In the genomic region with DNA sequence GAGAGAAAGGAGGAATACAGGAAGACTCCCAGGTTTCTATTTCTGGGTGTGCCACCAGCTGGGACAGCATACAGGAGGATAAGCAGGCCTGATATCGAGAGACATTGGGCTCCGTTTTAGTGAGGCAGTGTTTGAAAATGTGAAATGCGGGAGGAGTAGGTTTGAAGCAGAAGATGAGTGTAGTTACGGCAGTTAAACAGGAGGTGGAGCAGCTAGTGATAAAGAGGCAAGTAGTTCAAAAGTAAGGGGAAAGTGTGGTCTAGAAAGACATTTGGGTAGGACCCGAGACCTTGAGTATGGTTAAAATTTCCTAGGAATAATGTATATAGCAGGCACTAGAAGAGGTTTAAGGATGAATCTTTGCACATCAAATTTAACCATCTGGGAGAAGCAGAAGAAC, we compare ENCODE assay signal across 7 cellular contexts. TPM values are rescaled to one million over a fixed set of nuclear protein-coding genes. Genes with fewer than 3 reads are reported as not detected.
A peak's percentile ranks its signal among the peaks of the same experiment; 100 is the strongest.
DNase-seq lines count a peak whose midpoint lies in the region; ATAC-seq and TF ChIP-seq lines count a peak whose summit lies in the region.

No MANE protein-coding gene starts in this region.

- H3K27ac Mint-ChIP-seq in H9 = peak overlapping the region; percentile 3 to 91 (median 88); a peak in 3 of 7 replicates

- H3K9me3 Mint-ChIP-seq in H9 = no peaks in the 10 kb centered on the region

- no peak overlapping the region for H4K91ac ChIP-seq in H9 (ENCODE audit: insufficient read length, low read depth, low read length)

- H3K9me3 ChIP-seq in H9 (ENCODE audit: control insufficient read depth, low read depth, low read length) = no peaks in the 10 kb centered on the region
- no peaks in the 10 kb centered on the region for H3K9me3 ChIP-seq in RWPE2 (ENCODE audit: severe bottlenecking)

- no peaks in the 10 kb centered on the region for H3K27me3 Mint-ChIP-seq in H9 (ENCODE audit: low read depth)

- H3K36me3 Mint-ChIP-seq in H9 (ENCODE audit: insufficient read depth in 1 of 3, low read depth in 3 of 3) = peaks cover 29 to 34% (median 30%) of the 10 kb centered on the region in 3 experiments

- peaks cover 78% of the 10 kb centered on the region for H3K36me3 ChIP-seq in RWPE2 (ENCODE audit: low read depth)

- H3K9ac ChIP-seq in H9 (ENCODE audit: extremely low read depth, insufficient read length, low read length) = no peak overlapping the region

- H3K27me3 ChIP-seq in H9 (ENCODE audit: insufficient read depth, low read length) (no peaks in the 10 kb centered on the region), RWPE2 (ENCODE audit: insufficient read depth, poor library complexity, severe bottlenecking) (no peaks in the 10 kb centered on the region)

- WGBS in H9 (ENCODE audit: extremely low coverage, insufficient read length, low lambda C conversion rate) = no CpG with 5 or more reads among the region's 5 CpGs

- H3K4ac ChIP-seq in H9 (ENCODE audit: low read depth, low read length) = no peak overlapping the region

- H2BK5ac ChIP-seq in H9 (ENCODE audit: insufficient read length, low read length) = no peak overlapping the region

- no peak overlapping the region for H4K5ac ChIP-seq in H9 (ENCODE audit: insufficient read length, low read depth, low read length)

- no peak overlapping the region for H4K8ac ChIP-seq in H9 (replicated peaks; ENCODE audit: insufficient read length, low read depth, low read length)

- TF ChIP-seq CTCF in GM12864 (IDR thresholded peaks at IDR 0.05; ENCODE audit: low read depth, low read length, missing control alignments) (peak; percentile 55), H9 (conservative IDR thresholded peaks at IDR 0.05) (peak; percentile 64), RWPE2 (IDR thresholded peaks at IDR 0.05; ENCODE audit: poor library complexity, severe bottlenecking) (peak; percentile 31)

- H3K27ac ChIP-seq in H9 (ENCODE audit: insufficient read length, low read depth, low read length) = no peak overlapping the region
- no peak overlapping the region for H3K27ac ChIP-seq in RWPE2 (ENCODE audit: poor library complexity, severe bottlenecking)

- H3K23me2 ChIP-seq in H9 (ENCODE audit: insufficient read length, low read depth, low read length, poor library complexity, severe bottlenecking) = no peaks in the 10 kb centered on the region

- H2BK12ac ChIP-seq in H9 (ENCODE audit: insufficient read length, low read depth, low read length) = no peak overlapping the region

- H3K18ac ChIP-seq in H9 (ENCODE audit: insufficient read length, low read depth, low read length) = no peak overlapping the region

- no peak overlapping the region for H3K56ac ChIP-seq in H9 (ENCODE audit: insufficient read length, low read depth, low read length)

- H4K20me1 ChIP-seq in H9 (ENCODE audit: control insufficient read depth, insufficient read depth, insufficient read length) = no peaks in the 10 kb centered on the region

- no peak overlapping the region for H2BK15ac ChIP-seq in H9 (ENCODE audit: low read depth, low read length)

- no peak overlapping the region for H3K4me3 Mint-ChIP-seq in H9

- H3K79me1 ChIP-seq in H9 (ENCODE audit: insufficient read depth, low read depth, low read length, poor library complexity, severe bottlenecking) = no peaks in the 10 kb centered on the region

- ATAC-seq in RWPE2 (ENCODE audit: low read depth) = 0 out of 3 replicates have a peak, but pooled peaks have one; percentile 21
- no peak for ATAC-seq in HG02840 (IDR thresholded peaks at IDR 0.05; ENCODE audit: low FRiP score, unreplicated experiment)

- H3K4me1 ChIP-seq in H9 (ENCODE audit: insufficient read depth, low read length) (no peaks in the 10 kb centered on the region; the same call in 1 of the 2 replicates), RWPE2 (ENCODE audit: insufficient read depth, poor library complexity, severe bottlenecking) (no peaks in the 10 kb centered on the region)

- no peak overlapping the region for H3T11ph ChIP-seq in H9 (ENCODE audit: low read length)

- no peaks in the 10 kb centered on the region for H3K79me2 ChIP-seq in H9 (ENCODE audit: insufficient read depth, low read length)

- H2BK120ac ChIP-seq in H9 (ENCODE audit: low read depth, low read length, poor library complexity, severe bottlenecking) = no peak overlapping the region

- no peak overlapping the region for H3K14ac ChIP-seq in H9 (ENCODE audit: insufficient read depth, low read length)

- no peak overlapping the region for H2AFZ ChIP-seq in H9 (ENCODE audit: low read length)

- H3K4me3 ChIP-seq in GM12864 (ENCODE audit: low read depth, low read length) = no peak overlapping the region
- H3K4me3 ChIP-seq in RWPE2 (ENCODE audit: severe bottlenecking) = no peak overlapping the region

- no peak overlapping the region for H3K23ac ChIP-seq in H9 (ENCODE audit: insufficient read length, low read depth, low read length)

- DNase-seq in GM12864 (ENCODE audit: low read depth) (no peak), H9 (peak; percentile 49), RWPE2 (ENCODE audit: low spot score) (no peak), glomerular visceral epithelial cell (ENCODE audit: extremely low spot score) (peak; percentile 21), NCI-H1930 (lab: John Stamatoyannopoulos, UW) (no peak)
- DNase-seq in activated T-cell treated with anti-CD3 and anti-CD28 coated beads, Interleukin-2, amount 50 U/mL, for 1 hour = no peak

- H3K4me2 ChIP-seq in H9 (ENCODE audit: insufficient read depth, insufficient read length, low read length) = no peak overlapping the region

- H2BK20ac ChIP-seq in H9 (ENCODE audit: low read depth, low read length, poor library complexity, severe bottlenecking) = no peak overlapping the region

- no peak overlapping the region for H2AK5ac ChIP-seq in H9 (ENCODE audit: insufficient read length, low read length)

- H3K4me1 Mint-ChIP-seq in H9 = peaks cover 22 to 29% of the 10 kb centered on the region in 2 experiments

RNA-seq across cellular contexts. Expression of a gene that starts 42.4 kb away (rescaled TPM):
- total RNA-seq in H9 (2021) = 44.5 and 46.7 TPM in 2 replicates

Comparison
In these comparisons a context has a peak if more than half of its experiments do, and no peak if none do; other contexts are left out.
1. DNase-seq: peak in H9 (single experiment) and glomerular visceral epithelial cell (single experiment); none in GM12864 (single experiment), RWPE2 (single experiment), activated T-cell treated with anti-CD3 and anti-CD28 coated beads, Interleukin-2, amount 50 U/mL, for 1 hour (single experiment) and NCI-H1930 (0 of 2).
2. Peak in every context shown above with its lines, with median percentiles within 50 percentile points of each other: CTCF ChIP-seq.